ENCODE assay signal across 20 cellular contexts in the genomic region with DNA sequence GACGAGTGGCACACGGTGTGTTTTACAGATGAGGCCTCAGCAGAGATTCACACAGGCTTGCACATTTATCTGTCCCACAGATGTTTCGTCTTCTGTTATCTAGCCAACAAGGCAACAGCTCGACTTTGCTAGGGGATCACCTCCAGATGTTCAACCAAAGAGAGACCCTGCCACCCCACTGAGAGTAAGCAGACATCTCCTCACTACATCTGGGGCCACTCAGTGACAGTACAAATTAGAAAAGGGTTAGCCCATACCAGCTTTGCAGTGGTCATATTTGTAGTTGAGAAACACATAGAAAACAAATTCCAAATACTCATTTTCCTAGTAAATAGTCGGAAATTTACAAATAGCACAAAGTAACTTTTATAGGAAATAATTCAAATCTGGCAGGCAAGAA.
"Had no signal": no experiment of that assay in that cellular context is flagged by ENCODE, and none has a peak within 500 bp of the region (broad histone marks: within the 10 kb centered on the region; RNA-seq: fewer than 3 reads in every experiment).

No MANE protein-coding gene starts in this region.

- H2AFZ ChIP-seq: neural progenitor cell, parathyroid adenoma had no signal

- DNase-seq: effector CD4-positive, alpha-beta T cell; endodermal cell; erythroblast; immature natural killer cell; left lung; lower lobe of right lung; midbrain; nucleus accumbens; psoas muscle; retina; right lobe of liver; stimulated activated CD4-positive, alpha-beta T cell treated with anti-CD3 and anti-CD28 coated beads, Interleukin-4, amount 100 ng/mL, for 1 hour; stimulated activated CD8-positive, alpha-beta memory T cell treated with anti-CD3 and anti-CD28 coated beads, Interleukin-4, amount 100 ng/mL, for 48 hours; stimulated activated naive CD8-positive, alpha-beta T cell treated with anti-CD3 and anti-CD28 coated beads, Interleukin-15, Interleukin-2, amounts not matched to agents 100 U/mL and 50 U/mL, for 24 hours; transverse colon had no signal

- H3K9ac ChIP-seq: neural progenitor cell, parathyroid adenoma had no signal

- H3K9me3 ChIP-seq: left lung, lower lobe of right lung, psoas muscle, right lobe of liver, transverse colon had no signal

- H3K27ac ChIP-seq: coronary artery, left lung, lower lobe of right lung, neural progenitor cell, parathyroid adenoma, psoas muscle, right lobe of liver, transverse colon had no signal

- H3K4me1 ChIP-seq: neural progenitor cell, parathyroid adenoma, psoas muscle, right lobe of liver, transverse colon had no signal

- H3K4me3 ChIP-seq: coronary artery, left lung, lower lobe of right lung, neural progenitor cell, psoas muscle, right lobe of liver, transverse colon had no signal

- ATAC-seq: left lung; lower lobe of right lung; natural killer cell treated with Interleukin-12 subunit alpha and Interleukin-12 subunit beta and Interleukin-15 and Interleukin-18, amount 100 ng/mL, for 72 hours; psoas muscle; right lobe of liver; stimulated activated effector memory CD8-positive, alpha-beta T cell treated with anti-CD3 and anti-CD28 coated beads, Interleukin-12 subunit alpha, Interleukin-12 subunit beta, amount 100 ng/mL, for 72 hours; stimulated activated naive CD8-positive, alpha-beta T cell treated with anti-CD3 and anti-CD28 coated beads, Interleukin-15, Interleukin-2, amounts not matched to agents 100 U/mL and 50 U/mL, for 24 hours had no signal

- H3K79me2 ChIP-seq: parathyroid adenoma had no signal

- H3K4me2 ChIP-seq: neural progenitor cell had no signal

- H3K27me3 ChIP-seq: left lung, neural progenitor cell, right lobe of liver, transverse colon had no signal

- H3K36me3 ChIP-seq: left lung, lower lobe of right lung, neural progenitor cell, right lobe of liver, transverse colon had no signal
